In the genomic region with DNA sequence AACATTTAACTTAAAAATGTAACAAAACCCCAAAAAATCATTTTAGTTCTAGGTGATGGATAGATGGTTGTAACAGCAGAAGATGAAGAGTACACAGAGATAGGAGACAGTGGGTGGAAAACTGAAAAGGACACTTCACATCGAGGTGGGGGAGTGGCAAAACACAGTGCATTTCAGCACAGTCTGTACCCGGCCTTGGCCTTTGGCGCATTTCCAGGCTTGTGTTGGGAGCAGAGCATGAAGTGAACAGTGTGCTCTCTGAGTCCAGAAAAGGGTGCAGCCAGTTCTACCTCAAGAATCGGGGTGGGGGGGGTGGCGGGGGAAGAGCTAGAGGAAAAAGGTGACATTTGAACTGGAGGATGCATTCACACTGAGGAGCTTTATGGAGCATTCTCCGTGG, we compare ENCODE assay signal across 13 cellular contexts. TPM values are rescaled to one million over a fixed set of nuclear protein-coding genes. Genes with fewer than 3 reads are reported as not detected.
DNase-seq lines count a peak whose midpoint lies in the region; ATAC-seq, FAIRE-seq and TF ChIP-seq lines count a peak whose summit lies in the region.
"Had no signal": no experiment of that assay in that cellular context is flagged by ENCODE, and none has a peak within 500 bp of the region (broad histone marks: within the 10 kb centered on the region; RNA-seq: fewer than 3 reads in every experiment).

No MANE protein-coding gene starts in this region.

- H3K9me2 ChIP-seq in SK-N-SH: no peaks in the 10 kb centered on the region

- CTCF ChIA-PET in SK-N-SH (lab: Yijun Ruan, JAX): interaction anchor here (6.0 kb wide), 1 partner anchor 14 kb away, joined by 41 read pairs; no protein-coding TSS in a partner anchor

- no peak for TF ChIP-seq EP300 in SK-N-SH (IDR thresholded peaks at IDR 0.05; ENCODE audit: borderline replicate concordance in 1 of 2, low read depth in 1 of 2, low read length in 1 of 2)

- H3K36me3 ChIP-seq in esophagus squamous epithelium: peaks cover 0 to 26% (median 0%) of the 10 kb centered on the region in 3 donors
- H3K36me3 ChIP-seq in pancreas: no peaks in the 10 kb centered on the region
- H3K36me3 ChIP-seq in SK-N-SH (replicated peaks in 1 of 2; ENCODE audit: control insufficient read depth in 1 of 2, insufficient read depth in 2 of 2, low read length in 1 of 2): peaks cover 4 to 10% of the 10 kb centered on the region in 2 experiments

- 33 to 49% methylated on average over 5 to 6 of the region's 6 CpGs for WGBS in esophagus squamous epithelium, 2 donors
- 17 to 24% methylated on average over 6 of the region's 6 CpGs for WGBS in pancreas, 2 donors
- 33% methylated on average over 6 of the region's 6 CpGs for WGBS in SK-N-SH (ENCODE audit: low lambda C conversion rate)

- POLR2A ChIA-PET in SK-N-SH (lab: Yijun Ruan, JAX): no interaction called here

- TF ChIP-seq RAD21 in SK-N-SH (IDR thresholded peaks at IDR 0.05; ENCODE audit: low read length): no peak

- no peaks in the 10 kb centered on the region for H3K27me3 ChIP-seq in esophagus squamous epithelium
- H3K27me3 ChIP-seq in pancreas: peaks cover 0 to 5% (median 0%) of the 10 kb centered on the region in 4 donors
- no peaks in the 10 kb centered on the region; the same call in 1 of the 2 replicates for H3K27me3 ChIP-seq in SK-N-SH (ENCODE audit: insufficient read depth)

- TF ChIP-seq POLR2A in esophagus squamous epithelium (IDR thresholded peaks at IDR 0.05): no peak

- H3K9me3 ChIP-seq in esophagus squamous epithelium (no peaks in the 10 kb centered on the region), pancreas (no peaks in the 10 kb centered on the region), SK-N-SH (no peaks in the 10 kb centered on the region)
- H3K9me3 ChIP-seq: Caco-2 had no signal

- H3K4me3 ChIP-seq in esophagus squamous epithelium: peak overlapping the region in 1 of 4 donors; percentile 2
- H3K4me3 ChIP-seq in pancreas: no peak overlapping the region
- H3K4me3 ChIP-seq in SK-N-SH (ENCODE audit: low read depth in 2 of 2, low read length in 1 of 2): no peak overlapping the region

- H3K4me2 ChIP-seq in SK-N-SH: no peak overlapping the region

- H2AFZ ChIP-seq in SK-N-SH (ENCODE audit: low read depth): no peak overlapping the region

- DNase-seq in AG08396 (ENCODE audit: low spot score) (peak; percentile 2), HUDEP-2 (lab: John Stamatoyannopoulos, UW; ENCODE audit: unreplicated experiment in 76 of 76) (peak in 67 of 76 experiments; percentile 1 to 68 (median 45)), esophagus squamous epithelium (lab: John Stamatoyannopoulos, UW) (no peak), pancreas (peak in 5 of 6 donors; percentile 39 to 83 (median 72)), SK-N-SH (no peak)
- DNase-seq: activated CD4-positive, alpha-beta T cell treated with anti-CD3 and anti-CD28 coated beads for 4 hours; Caco-2; effector memory CD4-positive, alpha-beta T cell; NCI-H69 had no signal

- peaks cover 0 to 62% (median 3%) of the 10 kb centered on the region in 3 donors for H3K4me1 ChIP-seq in esophagus squamous epithelium
- no peaks in the 10 kb centered on the region for H3K4me1 ChIP-seq in pancreas
- H3K4me1 ChIP-seq in SK-N-SH (ENCODE audit: control insufficient read depth in 1 of 2, insufficient read depth in 2 of 2, low read depth in 1 of 2, low read length in 1 of 2): peaks cover 0 to 13% of the 10 kb centered on the region in 2 experiments; a peak in 1 of 4 replicates
- H3K4me1 ChIP-seq: Caco-2 had no signal

- H3K27ac ChIP-seq in esophagus squamous epithelium (peak overlapping the region in 3 of 4 donors; percentile 86 to 93 (median 88)), pancreas (no peak overlapping the region), SK-N-SH (ENCODE audit: low read depth in 2 of 2, low read length in 1 of 2) (no peak overlapping the region)

- FAIRE-seq in pancreas (lab: Jason Lieb, UNC): no peak

- intact Hi-C loops in esophagus squamous epithelium (cut with DNase I): no loop called here
- intact Hi-C loops in pancreas (cut with DNase I): no loop called here

- ATAC-seq in pancreas: no peak
- ATAC-seq in GM19397 (IDR thresholded peaks at IDR 0.05; ENCODE audit: unreplicated experiment): no peak
- ATAC-seq in GM19467 (IDR thresholded peaks at IDR 0.05; ENCODE audit: unreplicated experiment): no peak
- ATAC-seq in HG02884 (IDR thresholded peaks at IDR 0.05; ENCODE audit: unreplicated experiment): no peak

- peaks cover 8% of the 10 kb centered on the region; the same call in 1 of the 2 replicates for H3K79me2 ChIP-seq in SK-N-SH (ENCODE audit: insufficient read depth)

- H3K9ac ChIP-seq in SK-N-SH: no peak overlapping the region

- TF ChIP-seq CTCF in esophagus squamous epithelium (IDR thresholded peaks at IDR 0.05) (no peak), pancreas (IDR thresholded peaks at IDR 0.05) (no peak), SK-N-SH (IDR thresholded peaks at IDR 0.05) (no peak)

- H4K20me1 ChIP-seq in SK-N-SH (ENCODE audit: insufficient read depth): peaks cover 9% of the 10 kb centered on the region

- peaks cover 12% of the 10 kb centered on the region for H3F3A ChIP-seq in SK-N-SH (replicated peaks; ENCODE audit: insufficient read depth)

TF ChIP-seq in SK-N-SH, 30 proteins besides CTCF, POLR2A, EP300 and RAD21:
- TF ChIP-seq FOSL2 (IDR thresholded peaks at IDR 0.05; ENCODE audit: borderline replicate concordance, low read depth): no peak
- TF ChIP-seq SMC3 (IDR thresholded peaks at IDR 0.05; ENCODE audit: low read depth, low read length): no peak
- TF ChIP-seq, protein P1, sequence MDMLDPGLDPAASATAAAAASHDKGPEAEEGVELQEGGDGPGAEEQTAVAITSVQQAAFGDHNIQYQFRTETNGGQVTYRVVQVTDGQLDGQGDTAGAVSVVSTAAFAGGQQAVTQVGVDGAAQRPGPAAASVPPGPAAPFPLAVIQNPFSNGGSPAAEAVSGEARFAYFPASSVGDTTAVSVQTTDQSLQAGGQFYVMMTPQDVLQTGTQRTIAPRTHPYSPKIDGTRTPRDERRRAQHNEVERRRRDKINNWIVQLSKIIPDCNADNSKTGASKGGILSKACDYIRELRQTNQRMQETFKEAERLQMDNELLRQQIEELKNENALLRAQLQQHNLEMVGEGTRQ (IDR thresholded peaks at IDR 0.05; ENCODE audit: borderline replicate concordance, low read depth, low read length): no peak
- TF ChIP-seq FOXJ3 (CRISPR knock-in tag; IDR thresholded peaks at IDR 0.05): no peak
TF ChIP-seq in SK-N-SH: peak in this region for 0.

RNA-seq across cellular contexts. Expression of a gene that starts 4.3 kb away (rescaled TPM):
- total RNA-seq in esophagus squamous epithelium (10 to 100 TPM in 1 of 4 donors, 1 to 10 TPM in 3; 4.4 to 40.1 (median 5.3) TPM), pancreas (10 to 100 TPM; 11.8 to 34.5 (median 17.3) TPM)
- polyA plus RNA-seq in pancreas (100 to 1,000 TPM; 120 to 134 TPM), SK-N-SH (2012; rRNA removed) (26.4 and 32.4 TPM in 2 replicates)
- 12.5 and 13.3 TPM in 2 replicates for polyA plus RNA-seq in SK-N-SH (2012; cell fraction: cytosol; rRNA removed)
- polyA plus RNA-seq in SK-N-SH (2012; cell fraction: nucleus; rRNA removed): 119 and 178 TPM in 2 replicates

RNA-seq across cellular contexts. Expression of a gene that starts 7.5 kb away (rescaled TPM):
- 10 to 100 TPM in 1 of 4 donors, 1 to 10 TPM in 3; 3.5 to 15.6 (median 5.3) TPM for total RNA-seq in esophagus squamous epithelium
- 1 to 10 TPM; 2.4 to 7.2 (median 4.9) TPM for total RNA-seq in pancreas
- polyA plus RNA-seq in pancreas: 10 to 100 TPM in 1 of 2 donors, 1 to 10 TPM in 1; 8.2 to 10.8 TPM
- polyA plus RNA-seq in SK-N-SH (2012; rRNA removed): 2.1 and 3.2 TPM in 2 replicates
- polyA plus RNA-seq in SK-N-SH (2012; cell fraction: cytosol; rRNA removed): 1.4 and 1.6 TPM in 2 replicates
- polyA plus RNA-seq in SK-N-SH (2012; cell fraction: nucleus; rRNA removed): 6.8 and 12.0 TPM in 2 replicates

RNA-seq across cellular contexts. Expression of a gene that starts 37.9 kb away (rescaled TPM):
- under 1 TPM in 3 of 4 donors, not detected in 1; 0.09 to 0.57 (median 0.18) TPM for total RNA-seq in esophagus squamous epithelium
- 1 to 10 TPM in 1 of 6 donors, under 1 TPM in 5; 0.20 to 1.1 (median 0.38) TPM for total RNA-seq in pancreas
- 1 to 10 TPM in 1 of 2 donors, under 1 TPM in 1; 0.68 to 1.9 TPM for polyA plus RNA-seq in pancreas
- polyA plus RNA-seq in SK-N-SH (2012; rRNA removed): 5.8 TPM in 2 replicates
- polyA plus RNA-seq in SK-N-SH (2012; cell fraction: cytosol; rRNA removed): 1.4 and 2.2 TPM in 2 replicates
- polyA plus RNA-seq in SK-N-SH (2012; cell fraction: nucleus; rRNA removed): 48.9 and 54.0 TPM in 2 replicates
- total RNA-seq: SK-MEL-5 had no signal

Comparison
In these comparisons a context has a peak if more than half of its experiments do, and no peak if none do; other contexts are left out.
1. DNase-seq: peak in AG08396 (single experiment), HUDEP-2 (67 of 76) and pancreas (5 of 6); none in esophagus squamous epithelium (single experiment) and SK-N-SH (single experiment).
2. H3K27ac ChIP-seq: peak in esophagus squamous epithelium (3 of 4); none in pancreas (0 of 4) and SK-N-SH (0 of 2).